ENCODE assay signal across 12 cellular contexts in genomic region chr9:133137451-133138231, GRCh38. TPM values are rescaled to one million over a fixed set of nuclear protein-coding genes. Genes with fewer than 3 reads are reported as not detected.
A peak's percentile ranks its signal among the peaks of the same experiment; 100 is the strongest.
DNase-seq lines count a peak whose midpoint lies in the region; ATAC-seq, FAIRE-seq and TF ChIP-seq lines count a peak whose summit lies in the region.
"Had no signal": no experiment of that assay in that cellular context is flagged by ENCODE, and none has a peak within 500 bp of the region (broad histone marks: within the 10 kb centered on the region; RNA-seq: fewer than 3 reads in every experiment).

No MANE protein-coding gene starts in this region.

- H4K91ac ChIP-seq in mesenchymal stem cell (ENCODE audit: low read length): peak overlapping the region; percentile 71

- in situ Hi-C loops in K562 (cut with MboI): no loop called here

- H3K27me3 Mint-ChIP-seq in activated T-cell treated with anti-CD3 and anti-CD28 coated beads, Interleukin-2, amount 50 U/mL, for 72 hours (ENCODE audit: low read depth): no peaks in the 10 kb centered on the region

- peak overlapping the region; percentile 65 for H3K27ac ChIP-seq in K562 (ENCODE audit: extremely low read depth, low read depth, low read length)
- H3K27ac ChIP-seq in mesenchymal stem cell (ENCODE audit: low read length, poor library complexity, severe bottlenecking): no peak overlapping the region
- peak overlapping the region; percentile 35 to 75 (median 58) for H3K27ac ChIP-seq in thyroid gland
- H3K27ac ChIP-seq: epithelial cell of prostate had no signal

- H3K9ac ChIP-seq in K562 (ENCODE audit: insufficient read depth in 1 of 2, low read depth in 2 of 2, low read length in 2 of 2) (peak overlapping the region; percentile 58 to 91), mesenchymal stem cell (ENCODE audit: low read length) (no peak overlapping the region)

- H3K9me1 ChIP-seq in K562 (ENCODE audit: control insufficient read depth, insufficient read depth, low read length): peaks cover 4% of the 10 kb centered on the region

- H3K4me1 ChIP-seq in K562 (replicated peaks in 1 of 2; ENCODE audit: control insufficient read depth in 2 of 2, insufficient read depth in 2 of 2, low read length in 2 of 2): peaks cover 85 to 91% of the 10 kb centered on the region in 2 experiments
- peaks cover 50% of the 10 kb centered on the region for H3K4me1 ChIP-seq in mesenchymal stem cell (ENCODE audit: control insufficient read depth, insufficient read depth, low read depth, low read length)
- peaks cover 46 to 81% of the 10 kb centered on the region in 2 donors for H3K4me1 ChIP-seq in thyroid gland

- peak overlapping the region; percentile 23 to 52 for H3K4me3 Mint-ChIP-seq in activated T-cell treated with anti-CD3 and anti-CD28 coated beads, Interleukin-2, amount 50 U/mL, for 72 hours

- WGBS in K562 (ENCODE audit: insufficient coverage, low coverage, missing lambda C conversion rate): 24% methylated on average over 12 of the region's 16 CpGs
- WGBS in mesenchymal stem cell: 96% methylated on average over 16 of the region's 16 CpGs
- 69 to 82% methylated on average over 8 to 9 of the region's 16 CpGs for WGBS in thyroid gland, 2 donors

- H3K9me3 ChIP-seq in K562 (replicated peaks; ENCODE audit: control insufficient read depth, insufficient read depth, low read depth, low read length): no peaks in the 10 kb centered on the region
- no peaks in the 10 kb centered on the region for H3K9me3 ChIP-seq in mesenchymal stem cell (ENCODE audit: control insufficient read depth, low read length)
- no peaks in the 10 kb centered on the region for H3K9me3 ChIP-seq in thyroid gland

- peak; percentile 58 for TF ChIP-seq EP300 in K562 (IDR thresholded peaks at IDR 0.05; ENCODE audit: low read length)

- TF ChIP-seq RAD21 in K562 (CRISPR knock-in tag; conservative IDR thresholded peaks at IDR 0.05 in 1 of 2, IDR thresholded peaks at IDR 0.05 in 1 of 2): no peak

- H3K36me3 ChIP-seq in K562 (ENCODE audit: control insufficient read depth, insufficient read depth, low read length) (peaks cover 21% of the 10 kb centered on the region; the same call in 2 of the 3 replicates), mesenchymal stem cell (ENCODE audit: control insufficient read depth in 1 of 2, insufficient read depth in 2 of 2, low read depth in 1 of 2, low read length in 2 of 2) (peaks cover 0 to 30% of the 10 kb centered on the region in 2 experiments), thyroid gland (no peaks in the 10 kb centered on the region)

- H3K23ac ChIP-seq in mesenchymal stem cell (ENCODE audit: low read length in 2 of 2): no peak overlapping the region

- no peak overlapping the region for H2AK5ac ChIP-seq in mesenchymal stem cell (ENCODE audit: low read length, severe bottlenecking)

- DNase-seq in activated T-cell treated with anti-CD3 and anti-CD28 coated beads, Interleukin-2, amount 50 U/mL, for 72 hours: peak in 1 of 2 donors; percentile 40
- DNase-seq in activated T-cell treated with anti-CD3 and anti-CD28 coated beads for 4 hours (no peak), K562 (ENCODE audit: extremely low read depth in 1 of 4, low spot score in 3 of 4) (peak; percentile 52 to 89 (median 68)), mesenchymal stem cell (no peak), thyroid gland (peak; percentile 84 to 90)
- DNase-seq: mammary epithelial cell had no signal

- peak overlapping the region in 1 of 2 experiments; percentile 59 for H3K4ac ChIP-seq in mesenchymal stem cell (ENCODE audit: low read depth in 1 of 2, low read length in 2 of 2)

- H4K8ac ChIP-seq in mesenchymal stem cell (ENCODE audit: low read length): no peak overlapping the region

- intact Hi-C loops in K562 (cut with micrococcal nuclease): loop anchor here (2.0 kb wide), 1 partner anchor 15 kb away; no protein-coding TSS in a partner anchor
- intact Hi-C loops in thyroid gland (cut with DNase I): no loop called here

- H3K18ac ChIP-seq in mesenchymal stem cell (ENCODE audit: low read depth in 1 of 2, low read length in 2 of 2): peak overlapping the region in 1 of 2 experiments; percentile 54

- H2BK15ac ChIP-seq in mesenchymal stem cell (ENCODE audit: low read depth, poor library complexity, severe bottlenecking): peak overlapping the region; percentile 19

- H4K20me1 ChIP-seq in K562 (replicated peaks; ENCODE audit: control insufficient read depth, insufficient read depth, low read length): peaks cover 10% of the 10 kb centered on the region

- H2BK5ac ChIP-seq in mesenchymal stem cell (ENCODE audit: low read depth, low read length, poor library complexity, severe bottlenecking): no peak overlapping the region

- TF ChIP-seq CTCF in K562 (IDR thresholded peaks at IDR 0.05 in 2 of 3, conservative IDR thresholded peaks at IDR 0.05 in 1 of 3; ENCODE audit: insufficient read depth in 2 of 3, low read depth in 1 of 3, low read length in 3 of 3) (no peak), thyroid gland (IDR thresholded peaks at IDR 0.05) (no peak)

- CTCF ChIA-PET in K562 (lab: Yijun Ruan, JAX; ENCODE audit: low intra/inter-chr PET ratio): interaction anchor here (1.2 kb wide), 1 partner anchor 10 kb away, joined by 3 read pairs; no protein-coding TSS in a partner anchor

- ATAC-seq in activated T-cell treated with anti-CD3 and anti-CD28 coated beads, Interleukin-2, amount 50 U/mL, for 72 hours (replicated peaks in 1 of 2): no peak
- ATAC-seq in K562 (peak; percentile 62), HG02970 (IDR thresholded peaks at IDR 0.05; ENCODE audit: low FRiP score, unreplicated experiment) (no peak), GM21515 (IDR thresholded peaks at IDR 0.05; ENCODE audit: unreplicated experiment) (no peak), GM21360 (IDR thresholded peaks at IDR 0.05; ENCODE audit: unreplicated experiment) (no peak)
- ATAC-seq: GM12878 had no signal

- H3K9me3 Mint-ChIP-seq in activated T-cell treated with anti-CD3 and anti-CD28 coated beads, Interleukin-2, amount 50 U/mL, for 72 hours: no peaks in the 10 kb centered on the region

- H2BK120ac ChIP-seq in mesenchymal stem cell (ENCODE audit: low read depth, low read length): no peak overlapping the region

- H3K4me1 Mint-ChIP-seq in activated T-cell treated with anti-CD3 and anti-CD28 coated beads, Interleukin-2, amount 50 U/mL, for 72 hours (ENCODE audit: low read depth): peaks cover 80% of the 10 kb centered on the region

- H3K79me1 ChIP-seq in mesenchymal stem cell (replicated peaks; ENCODE audit: low read length, poor library complexity, severe bottlenecking): peaks cover 49% of the 10 kb centered on the region

- H2AFZ ChIP-seq in K562 (ENCODE audit: low read depth, low read length): no peak overlapping the region
- no peak overlapping the region for H2AFZ ChIP-seq in mesenchymal stem cell (ENCODE audit: low read depth, low read length)

- peak overlapping the region; percentile 58 for H3K4me2 ChIP-seq in K562 (ENCODE audit: insufficient read depth, low read length)
- no peak overlapping the region for H3K4me2 ChIP-seq in mesenchymal stem cell (ENCODE audit: low read length, poor library complexity, severe bottlenecking)

- peak overlapping the region; percentile 83 for H3K27ac Mint-ChIP-seq in activated T-cell treated with anti-CD3 and anti-CD28 coated beads, Interleukin-2, amount 50 U/mL, for 72 hours

- H3K4me3 ChIP-seq in K562: no peak overlapping the region
- no peak overlapping the region for H3K4me3 ChIP-seq in mesenchymal stem cell (ENCODE audit: insufficient read depth in 1 of 2, low read depth in 1 of 2, low read length in 2 of 2)
- H3K4me3 ChIP-seq in thyroid gland (replicated peaks in 1 of 3): no peak overlapping the region
- H3K4me3 ChIP-seq: GM12878 had no signal

- H3K14ac ChIP-seq in mesenchymal stem cell (ENCODE audit: low read length in 2 of 2): peak overlapping the region in 1 of 2 experiments; percentile 88

- peaks cover 0 to 3% of the 10 kb centered on the region in 2 donors for H3K36me3 Mint-ChIP-seq in activated T-cell treated with anti-CD3 and anti-CD28 coated beads, Interleukin-2, amount 50 U/mL, for 72 hours (ENCODE audit: insufficient read depth in 2 of 2)

- peak overlapping the region; percentile 61 to 72 for H2BK12ac ChIP-seq in mesenchymal stem cell (ENCODE audit: low read length in 2 of 2)

- TF ChIP-seq POLR2A in K562 (conservative IDR thresholded peaks at IDR 0.05) (no peak), thyroid gland (IDR thresholded peaks at IDR 0.05) (no peak)

- POLR2A ChIA-PET in K562 (lab: Yijun Ruan, JAX): interaction anchor here (0.6 to 1.6 kb wide), 3 partner anchors 9 to 39 kb away, joined by 3 to 8 read pairs (median 8); no protein-coding TSS in a partner anchor

- H3K27me3 ChIP-seq in K562 (ENCODE audit: control insufficient read depth in 2 of 2, insufficient read depth in 2 of 2, low read length in 2 of 2) (no peaks in the 10 kb centered on the region), mesenchymal stem cell (ENCODE audit: control insufficient read depth in 1 of 2, insufficient read depth in 1 of 2, low read length in 2 of 2) (no peaks in the 10 kb centered on the region), thyroid gland (no peaks in the 10 kb centered on the region)

- peaks cover 95% of the 10 kb centered on the region for H3K79me2 ChIP-seq in K562 (ENCODE audit: control insufficient read depth, insufficient read depth, low read length)

- no TSS peak for BruUV-seq in K562 (replicated peaks; lab: Mats Ljungman, UMichigan)

- FAIRE-seq in K562 (lab: Jason Lieb, UNC): peak; percentile 92
- FAIRE-seq: GM12878, H1 had no signal

RNA-seq across cellular contexts. Expression of gene RALGDS, which starts 16.6 kb away (rescaled TPM):
- total RNA-seq in activated T-cell treated with anti-CD3 and anti-CD28 coated beads, Interleukin-2, amount 50 U/mL, for 72 hours: 10 to 100 TPM; 50.7 to 78.2 TPM
- total RNA-seq in K562 (2011; cell fraction: chromatin; rRNA removed; ENCODE audit: low replicate concordance): 62.0 and 176 TPM in 2 replicates
- 78.8 and 97.7 TPM in 2 replicates for total RNA-seq in K562 (2011; cell fraction: nucleolus; rRNA removed)
- 55.4 and 58.4 TPM in 2 replicates for total RNA-seq in K562 (2011; cell fraction: nucleoplasm; rRNA removed)
- 27.1 and 36.2 TPM in 2 replicates for total RNA-seq in K562 (2014; rRNA removed)
- total RNA-seq in K562 (2014; rRNA removed; fragmentation: Illumina TruSeq; extraction: Trizol): 9.4 and 12.0 TPM in 2 replicates
- total RNA-seq in K562 (2015; rRNA removed; fragmentation: Illumina TruSeq; extraction: Trizol): 25.8 and 25.9 TPM in 2 replicates
- total RNA-seq in K562 (2021): 28.6 and 37.3 TPM in 2 replicates
- 40.3 and 45.9 TPM in 2 replicates for polyA plus RNA-seq in K562 (2011; rRNA removed)
- polyA plus RNA-seq in K562 (2011; cell fraction: cytosol; rRNA removed): 34.7 and 62.2 TPM in 2 replicates
- 170 and 326 TPM in 2 replicates for polyA plus RNA-seq in K562 (2011; cell fraction: nucleus; rRNA removed)
- polyA plus RNA-seq in K562 (2012): 26.3 and 47.2 TPM in 2 replicates
- 28.7 and 34.9 TPM in 2 replicates for polyA plus RNA-seq in K562 (2014; fragmentation: Illumina TruSeq; extraction: Trizol)
- 1 to 10 TPM in 1 of 2 experiments, under 1 TPM in 1; 0.75 to 2.4 TPM for polyA plus RNA-seq in K562 (2014; fragmentation: Nextera tagmentation; extraction: Ambion mirVana)
- polyA plus RNA-seq in K562 (2014; rRNA removed): 39.5 and 43.3 TPM in 2 replicates
- 12.0 and 17.4 TPM in 2 replicates for polyA minus RNA-seq in K562 (2011; rRNA and poly(A)+ RNA removed)
- polyA minus RNA-seq in K562 (2011; cell fraction: cytosol; rRNA and poly(A)+ RNA removed): 13.6 and 18.5 TPM in 2 replicates
- polyA minus RNA-seq in K562 (2011; cell fraction: nucleus; rRNA and poly(A)+ RNA removed): 30.2 and 36.5 TPM in 2 replicates
- polyA plus RNA-seq in mesenchymal stem cell (2013, experiment 1 of 2): 30.8 TPM
- 27.5 TPM for polyA plus RNA-seq in mesenchymal stem cell (2013, experiment 2 of 2)
- total RNA-seq in thyroid gland: 10 to 100 TPM; 32.2 to 55.3 (median 43.5) TPM

RNA-seq across cellular contexts. Expression of gene GBGT1, which starts 26.1 kb away (rescaled TPM):
- total RNA-seq in activated T-cell treated with anti-CD3 and anti-CD28 coated beads, Interleukin-2, amount 50 U/mL, for 72 hours: 1 to 10 TPM in 1 of 2 donors, under 1 TPM in 1; 0.86 to 2.0 TPM
- total RNA-seq in K562 (2011; cell fraction: chromatin; rRNA removed; ENCODE audit: low replicate concordance): 36.0 and 113 TPM in 2 replicates
- 65.4 and 76.9 TPM in 2 replicates for total RNA-seq in K562 (2011; cell fraction: nucleolus; rRNA removed)
- total RNA-seq in K562 (2011; cell fraction: nucleoplasm; rRNA removed): 49.2 and 52.3 TPM in 2 replicates
- total RNA-seq in K562 (2014; rRNA removed) (20.7 and 23.6 TPM in 2 replicates), K562 (2014; rRNA removed; fragmentation: Illumina TruSeq; extraction: Trizol) (6.3 and 9.4 TPM in 2 replicates), K562 (2015; rRNA removed; fragmentation: Illumina TruSeq; extraction: Trizol) (13.7 and 15.3 TPM in 2 replicates), K562 (2021) (24.6 and 25.8 TPM in 2 replicates), thyroid gland (10 to 100 TPM; 21.4 to 45.0 (median 25.1) TPM)
- polyA plus RNA-seq in K562 (2011; rRNA removed) (10.1 and 20.2 TPM in 2 replicates), K562 (2014; fragmentation: Illumina TruSeq; extraction: Trizol) (17.8 and 18.8 TPM in 2 replicates), K562 (2014; fragmentation: Nextera tagmentation; extraction: Ambion mirVana) (1 to 10 TPM in 1 of 2 experiments, under 1 TPM in 1; 0.55 to 1.6 TPM), K562 (2014; rRNA removed) (16.1 and 20.6 TPM in 2 replicates)
- 19.0 and 25.7 TPM in 2 replicates for polyA plus RNA-seq in K562 (2011; cell fraction: cytosol; rRNA removed)
- polyA plus RNA-seq in K562 (2011; cell fraction: nucleus; rRNA removed): 44.6 and 60.7 TPM in 2 replicates
- polyA plus RNA-seq in K562 (2012): 11.5 and 21.9 TPM in 2 replicates
- polyA minus RNA-seq in K562 (2011; rRNA and poly(A)+ RNA removed): 12.7 and 14.4 TPM in 2 replicates
- 12.8 and 20.2 TPM in 2 replicates for polyA minus RNA-seq in K562 (2011; cell fraction: cytosol; rRNA and poly(A)+ RNA removed)
- polyA minus RNA-seq in K562 (2011; cell fraction: nucleus; rRNA and poly(A)+ RNA removed): 24.2 and 31.3 TPM in 2 replicates
- 15.3 TPM for polyA plus RNA-seq in mesenchymal stem cell (2013, experiment 1 of 2)
- polyA plus RNA-seq in mesenchymal stem cell (2013, experiment 2 of 2): 14.4 TPM

Comparison
In these comparisons a context has a peak if more than half of its experiments do, and no peak if none do; other contexts are left out.
1. DNase-seq: peak in K562 (4 of 4) and thyroid gland (2 of 2); none in activated T-cell treated with anti-CD3 and anti-CD28 coated beads for 4 hours (single experiment) and mesenchymal stem cell (single experiment).